ENCODE assay signal across 19 cellular contexts in the genomic region with DNA sequence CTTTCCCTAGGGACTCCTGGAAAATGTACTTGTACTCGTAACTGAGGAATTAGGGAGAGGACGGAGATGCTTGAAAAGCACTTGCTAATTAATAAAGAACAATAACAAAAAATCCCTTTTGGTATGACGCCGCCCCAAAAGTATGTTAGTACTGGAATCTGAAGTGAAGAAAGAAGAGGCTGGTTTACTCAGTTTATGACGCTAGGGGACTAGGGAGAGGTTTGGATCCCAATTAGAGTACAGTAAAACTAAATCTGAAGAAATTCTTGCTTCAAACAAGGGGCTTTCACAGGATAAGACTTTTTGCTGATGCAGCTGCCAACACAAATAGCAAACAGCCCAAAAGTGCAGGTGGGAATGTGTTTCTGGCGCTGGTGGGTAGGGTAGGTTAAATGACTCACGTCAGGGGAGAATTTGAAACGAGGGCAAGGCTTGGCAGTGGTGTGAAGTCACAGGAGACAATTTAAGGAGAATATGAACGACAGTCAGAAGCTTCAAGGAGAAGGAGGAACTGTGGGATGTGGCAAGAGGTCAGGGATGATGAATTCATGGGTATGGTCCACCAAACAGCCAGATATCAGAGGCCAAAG. TPM values are rescaled to one million over a fixed set of nuclear protein-coding genes. Genes with fewer than 3 reads are reported as not detected.
DNase-seq lines count a peak whose midpoint lies in the region; ATAC-seq and TF ChIP-seq lines count a peak whose summit lies in the region.
"Had no signal": no experiment of that assay in that cellular context is flagged by ENCODE, and none has a peak within 500 bp of the region (broad histone marks: within the 10 kb centered on the region; RNA-seq: fewer than 3 reads in every experiment).

No MANE protein-coding gene starts in this region.

- no peak for DNase-seq in activated naive CD8-positive, alpha-beta T cell treated with anti-CD3 and anti-CD28 coated beads for 36 hours
- DNase-seq in RWPE2 (ENCODE audit: low spot score) (no peak), fibroblast of the aortic adventitia (ENCODE audit: low read depth) (peak; percentile 66), type B pancreatic cell (ENCODE audit: extremely low spot score, unreplicated experiment) (no peak), mesothelial cell of epicardium (ENCODE audit: low spot score in 2 of 2, unreplicated experiment in 2 of 2) (no peak), caudate nucleus (lab: John Stamatoyannopoulos, UW) (no peak), NAMALWA (ENCODE audit: low spot score) (no peak)
- DNase-seq: activated CD4-positive, alpha-beta memory T cell treated with anti-CD3 and anti-CD28 coated beads for 36 hours; activated effector memory CD4-positive, alpha-beta T cell treated with anti-CD3 and anti-CD28 coated beads, Interleukin-2, amount 50 U/mL, for 16 hours; erythroblast; NCI-H146; NCI-H526 treated with DMSO at 0.1 percent for 48 hours; ovary; transverse colon had no signal

- H3K27ac ChIP-seq in RWPE2 (ENCODE audit: poor library complexity, severe bottlenecking) (no peak overlapping the region), caudate nucleus (ENCODE audit: low read depth, low read length) (no peak overlapping the region)
- H3K27ac ChIP-seq: ovary, RWPE1, transverse colon had no signal

- peaks cover 5% of the 10 kb centered on the region for H3K4me1 Mint-ChIP-seq in activated naive CD8-positive, alpha-beta T cell (ENCODE audit: low read depth)
- peaks cover 1% of the 10 kb centered on the region for H3K4me1 Mint-ChIP-seq in activated naive CD8-positive, alpha-beta T cell treated with anti-CD3 and anti-CD28 coated beads for 36 hours
- H3K4me1 Mint-ChIP-seq in type B pancreatic cell (ENCODE audit: unreplicated experiment) = no peaks in the 10 kb centered on the region
- H3K4me1 Mint-ChIP-seq in mesothelial cell of epicardium = peaks cover 2% of the 10 kb centered on the region

- H3K9me3 Mint-ChIP-seq in activated naive CD8-positive, alpha-beta T cell (ENCODE audit: low read depth) = no peaks in the 10 kb centered on the region
- H3K9me3 Mint-ChIP-seq in activated naive CD8-positive, alpha-beta T cell treated with anti-CD3 and anti-CD28 coated beads for 36 hours = no peaks in the 10 kb centered on the region
- H3K9me3 Mint-ChIP-seq in type B pancreatic cell (no peaks in the 10 kb centered on the region), mesothelial cell of epicardium (peaks cover 10% of the 10 kb centered on the region)
- H3K9me3 Mint-ChIP-seq: activated CD4-positive, alpha-beta memory T cell treated with anti-CD3 and anti-CD28 coated beads for 36 hours; central memory CD8-positive, alpha-beta T cell had no signal

- H3K4me3 Mint-ChIP-seq in activated naive CD8-positive, alpha-beta T cell = peak overlapping the region; percentile 78
- no peak overlapping the region for H3K4me3 Mint-ChIP-seq in activated naive CD8-positive, alpha-beta T cell treated with anti-CD3 and anti-CD28 coated beads for 36 hours
- H3K4me3 Mint-ChIP-seq in type B pancreatic cell = peak overlapping the region; percentile 7
- H3K4me3 Mint-ChIP-seq in mesothelial cell of epicardium = no peak overlapping the region

- H3K27me3 Mint-ChIP-seq in activated naive CD8-positive, alpha-beta T cell = no peaks in the 10 kb centered on the region
- peaks cover 4% of the 10 kb centered on the region for H3K27me3 Mint-ChIP-seq in activated naive CD8-positive, alpha-beta T cell treated with anti-CD3 and anti-CD28 coated beads for 36 hours
- H3K27me3 Mint-ChIP-seq in type B pancreatic cell (peaks cover 31% of the 10 kb centered on the region), mesothelial cell of epicardium (ENCODE audit: low read depth) (peaks cover 25% of the 10 kb centered on the region)
- H3K27me3 Mint-ChIP-seq: activated CD4-positive, alpha-beta memory T cell treated with anti-CD3 and anti-CD28 coated beads for 36 hours; central memory CD8-positive, alpha-beta T cell had no signal

- H3K27ac Mint-ChIP-seq in activated naive CD8-positive, alpha-beta T cell = no peak overlapping the region
- H3K27ac Mint-ChIP-seq in activated naive CD8-positive, alpha-beta T cell treated with anti-CD3 and anti-CD28 coated beads for 36 hours = no peak overlapping the region
- H3K27ac Mint-ChIP-seq in type B pancreatic cell = no peak overlapping the region
- H3K27ac Mint-ChIP-seq in mesothelial cell of epicardium = no peak overlapping the region
- H3K27ac Mint-ChIP-seq: activated CD4-positive, alpha-beta memory T cell treated with anti-CD3 and anti-CD28 coated beads for 36 hours had no signal

- no peaks in the 10 kb centered on the region for H3K36me3 ChIP-seq in RWPE2 (ENCODE audit: low read depth)
- H3K36me3 ChIP-seq: HAP-1, ovary, transverse colon had no signal

- no peak for TF ChIP-seq CTCF in RWPE2 (IDR thresholded peaks at IDR 0.05; ENCODE audit: poor library complexity, severe bottlenecking)
- peak; percentile 37 for TF ChIP-seq CTCF in fibroblast of the aortic adventitia (IDR thresholded peaks at IDR 0.05; ENCODE audit: insufficient read depth, low read length)
- no peak for TF ChIP-seq CTCF in type B pancreatic cell (conservative IDR thresholded peaks at IDR 0.05)
- TF ChIP-seq CTCF in mesothelial cell of epicardium (IDR thresholded peaks at IDR 0.05; ENCODE audit: unreplicated experiment) = no peak

- no peaks in the 10 kb centered on the region for H3K36me3 Mint-ChIP-seq in activated naive CD8-positive, alpha-beta T cell
- no peaks in the 10 kb centered on the region for H3K36me3 Mint-ChIP-seq in activated naive CD8-positive, alpha-beta T cell treated with anti-CD3 and anti-CD28 coated beads for 36 hours
- no peaks in the 10 kb centered on the region for H3K36me3 Mint-ChIP-seq in type B pancreatic cell
- H3K36me3 Mint-ChIP-seq in mesothelial cell of epicardium = no peaks in the 10 kb centered on the region
- H3K36me3 Mint-ChIP-seq: activated CD4-positive, alpha-beta memory T cell treated with anti-CD3 and anti-CD28 coated beads for 36 hours had no signal

- H3K4me3 ChIP-seq in RWPE2 (ENCODE audit: severe bottlenecking) (no peak overlapping the region), fibroblast of the aortic adventitia (ENCODE audit: low read depth, low read length) (no peak overlapping the region)
- H3K4me3 ChIP-seq: HAP-1, lung had no signal

- H3K27me3 ChIP-seq in RWPE2 (ENCODE audit: insufficient read depth, poor library complexity, severe bottlenecking) = no peaks in the 10 kb centered on the region
- H3K27me3 ChIP-seq: ovary had no signal

- H3K4me1 ChIP-seq in RWPE2 (ENCODE audit: insufficient read depth, poor library complexity, severe bottlenecking) = no peaks in the 10 kb centered on the region
- H3K4me1 ChIP-seq: HAP-1 had no signal

- ATAC-seq in RWPE2 (ENCODE audit: low read depth) = peak; percentile 11; the same call in 1 of the 3 replicates

- no peaks in the 10 kb centered on the region for H3K9me3 ChIP-seq in RWPE2 (ENCODE audit: severe bottlenecking)
- H3K9me3 ChIP-seq: HAP-1, ovary, transverse colon had no signal

RNA-seq across cellular contexts. Expression of gene ZNF396, which starts 1.2 kb away (rescaled TPM):
- total RNA-seq in activated naive CD8-positive, alpha-beta T cell treated with anti-CD3 and anti-CD28 coated beads for 36 hours = under 1 TPM; 0.92 to 0.99 TPM
- total RNA-seq in fibroblast of the aortic adventitia (ENCODE audit: low replicate concordance) = 2.0 and 2.4 TPM in 2 replicates
- 4.8 and 4.9 TPM in 2 replicates for total RNA-seq in type B pancreatic cell (ENCODE audit: low replicate concordance)
- 1.2 to 1.8 TPM (median 1.6 TPM) in 3 replicates for total RNA-seq in mesothelial cell of epicardium

RNA-seq across cellular contexts. Expression of gene ZNF24, which starts 34.1 kb away (rescaled TPM):
- 10 to 100 TPM; 48.8 to 49.2 TPM for total RNA-seq in activated naive CD8-positive, alpha-beta T cell treated with anti-CD3 and anti-CD28 coated beads for 36 hours
- total RNA-seq in fibroblast of the aortic adventitia (ENCODE audit: low replicate concordance) (16.5 and 29.4 TPM in 2 replicates), type B pancreatic cell (ENCODE audit: low replicate concordance) (52.6 and 64.1 TPM in 2 replicates), mesothelial cell of epicardium (55.3 to 61.4 TPM (median 58.0 TPM) in 3 replicates)

Comparison
In these comparisons a context has a peak if more than half of its experiments do, and no peak if none do; other contexts are left out.
1. H3K4me3 Mint-ChIP-seq: peak in activated naive CD8-positive, alpha-beta T cell (single experiment) and type B pancreatic cell (single experiment); none in activated naive CD8-positive, alpha-beta T cell treated with anti-CD3 and anti-CD28 coated beads for 36 hours (single experiment) and mesothelial cell of epicardium (single experiment).